ENCODE assay signal across 15 cellular contexts in the genomic region with DNA sequence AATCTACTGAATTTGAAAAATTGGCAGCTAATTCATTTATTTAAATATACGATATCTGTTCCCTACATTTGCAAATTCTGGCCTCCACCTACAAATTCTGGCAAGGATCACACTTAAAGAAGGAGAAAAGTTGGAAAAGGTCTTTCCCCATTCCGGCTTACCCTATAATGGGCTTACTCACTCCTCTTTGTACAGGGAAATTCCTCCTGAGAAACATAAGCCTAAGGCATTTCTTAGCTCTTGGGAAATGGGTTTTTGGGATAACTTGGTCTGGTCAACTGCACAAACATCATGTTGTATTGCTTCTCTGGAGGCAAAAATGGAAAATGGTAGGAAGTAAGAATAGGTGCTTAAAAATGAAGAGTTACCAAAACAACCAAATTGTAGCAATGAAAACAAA. TPM values are rescaled to one million over a fixed set of nuclear protein-coding genes. Genes with fewer than 3 reads are reported as not detected.
DNase-seq lines count a peak whose midpoint lies in the region; ATAC-seq and TF ChIP-seq lines count a peak whose summit lies in the region.
"Had no signal": no experiment of that assay in that cellular context is flagged by ENCODE, and none has a peak within 500 bp of the region (broad histone marks: within the 10 kb centered on the region; RNA-seq: fewer than 3 reads in every experiment).

No MANE protein-coding gene starts in this region.

- no peaks in the 10 kb centered on the region for H3K79me2 ChIP-seq in osteoblast (ENCODE audit: insufficient read depth, low read length)

- no peak overlapping the region for H3K4me3 ChIP-seq in osteoblast (ENCODE audit: insufficient read depth, low read length)
- H3K4me3 ChIP-seq: BLaER1 treated with 17β-estradiol and CSF1 and Interleukin-3, amounts not matched to agents 10 nM and 100 nM had no signal

- H3K27me3 ChIP-seq in osteoblast (ENCODE audit: insufficient read depth, low read length), result no peaks in the 10 kb centered on the region
- H3K27me3 ChIP-seq: BLaER1 treated with 17β-estradiol and CSF1 and Interleukin-3, amounts not matched to agents 10 nM and 100 nM had no signal

- no peak overlapping the region for H3K4me2 ChIP-seq in osteoblast (ENCODE audit: insufficient read depth, low read length)
- H3K4me2 ChIP-seq: BLaER1 treated with 17β-estradiol and CSF1 and Interleukin-3, amounts not matched to agents 10 nM and 100 nM had no signal

- no peak for TF ChIP-seq CTCF in osteoblast (IDR thresholded peaks at IDR 0.05; ENCODE audit: extremely low read depth, low read depth, low read length)

- H3K36me3 ChIP-seq in osteoblast (ENCODE audit: insufficient read depth, low read length), result no peaks in the 10 kb centered on the region
- H3K36me3 ChIP-seq: BLaER1 treated with 17β-estradiol and CSF1 and Interleukin-3, amounts not matched to agents 10 nM and 100 nM had no signal

- no peaks in the 10 kb centered on the region for H3K9me3 ChIP-seq in osteoblast (ENCODE audit: low read depth, low read length)

- peaks cover 10% of the 10 kb centered on the region for H3K4me1 ChIP-seq in osteoblast (ENCODE audit: insufficient read depth, low read length)
- H3K4me1 ChIP-seq: BLaER1 treated with 17β-estradiol and CSF1 and Interleukin-3, amounts not matched to agents 10 nM and 100 nM had no signal

- H3K27ac ChIP-seq in osteoblast (ENCODE audit: low read depth, low read length), result no peak overlapping the region
- H3K27ac ChIP-seq: BLaER1 treated with 17β-estradiol and CSF1 and Interleukin-3, amounts not matched to agents 10 nM and 100 nM had no signal

- no peaks in the 10 kb centered on the region for H4K20me1 ChIP-seq in osteoblast (ENCODE audit: insufficient read depth, low read length)
- H4K20me1 ChIP-seq: BLaER1 treated with 17β-estradiol and CSF1 and Interleukin-3, amounts not matched to agents 10 nM and 100 nM had no signal

- peak; percentile 40 for DNase-seq in NCI-H226
- DNase-seq in amniotic epithelial cell (ENCODE audit: low read depth), result peak; percentile 26
- peak; percentile 57 for DNase-seq in fibroblast of peridontal ligament (ENCODE audit: extremely low read depth)
- no peak for DNase-seq in osteoblast (ENCODE audit: insufficient read length, low spot score, missing footprints)
- no peak for DNase-seq in activated CD4-positive, alpha-beta T cell treated with anti-CD3 and anti-CD28 coated beads, Interleukin-2, amount 50 U/mL, for 1 hour
- DNase-seq: Calu3; CD8-positive, alpha-beta T cell; DMS79 treated with DMSO at 0.1 percent for 48 hours; GF-D8; GOT3; H9 had no signal

- ATAC-seq in GM21529 (IDR thresholded peaks at IDR 0.05; ENCODE audit: unreplicated experiment) (no peak), HG03378 (IDR thresholded peaks at IDR 0.05; ENCODE audit: unreplicated experiment) (no peak)
- ATAC-seq: CD8-positive, alpha-beta T cell; HepG2 had no signal

- peak overlapping the region; percentile 63 for H2AFZ ChIP-seq in osteoblast (ENCODE audit: low read length)

RNA-seq across cellular contexts. Expression of a gene that starts 25.5 kb away (rescaled TPM):
- 29.0 and 56.0 TPM in 2 replicates for total RNA-seq in osteoblast
- total RNA-seq: HepG2 had no signal

Comparison
In these comparisons a context has a peak if more than half of its experiments do, and no peak if none do; other contexts are left out.
1. DNase-seq: peak in NCI-H226 (single experiment), amniotic epithelial cell (single experiment) and fibroblast of peridontal ligament (single experiment); none in osteoblast (single experiment) and activated CD4-positive, alpha-beta T cell treated with anti-CD3 and anti-CD28 coated beads, Interleukin-2, amount 50 U/mL, for 1 hour (single experiment).